In the genomic region with DNA sequence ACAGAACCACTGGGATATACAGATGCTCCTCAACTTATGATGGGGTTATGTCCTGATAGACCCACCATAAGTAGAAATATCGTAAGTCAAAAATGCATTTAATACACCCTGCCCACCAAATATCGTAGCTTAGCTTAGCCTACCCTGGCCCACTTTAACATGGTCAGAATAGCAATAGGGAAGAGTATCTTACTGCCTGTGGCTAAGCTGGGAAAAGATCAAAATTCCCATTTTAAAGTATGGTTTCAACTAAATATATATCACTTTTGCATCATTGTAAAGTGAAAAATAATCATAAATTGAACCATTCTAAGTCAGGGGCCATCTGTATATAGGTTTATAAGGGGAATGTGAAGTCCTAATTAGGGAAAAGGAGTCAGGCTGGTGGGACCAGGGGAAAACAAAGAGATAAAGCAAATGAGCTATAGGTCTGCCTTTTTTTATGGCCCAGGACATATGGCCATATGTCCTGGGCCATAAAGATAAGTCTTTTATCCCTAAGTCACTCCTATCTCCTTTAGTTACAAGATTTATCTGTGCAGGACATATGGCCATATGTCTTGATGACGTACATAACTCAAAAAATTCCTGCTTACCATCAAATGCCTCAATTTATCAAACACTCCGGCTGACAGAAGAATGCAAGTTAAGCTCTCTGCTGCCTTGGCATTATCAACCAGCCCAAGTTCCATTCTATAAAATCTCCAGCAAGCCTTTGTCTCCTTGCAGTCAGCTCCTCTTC, we compare ENCODE assay signal across 1 cellular context.
A peak's percentile ranks its signal among the peaks of the same experiment; 100 is the strongest.
TF ChIP-seq lines count a peak whose summit lies in the region.

No MANE protein-coding gene starts in this region.

TF ChIP-seq in K562, 482 proteins besides CTCF, POLR2A, EP300 and RAD21 (continued from another document and continues in another):
- TF ChIP-seq, protein P1, sequence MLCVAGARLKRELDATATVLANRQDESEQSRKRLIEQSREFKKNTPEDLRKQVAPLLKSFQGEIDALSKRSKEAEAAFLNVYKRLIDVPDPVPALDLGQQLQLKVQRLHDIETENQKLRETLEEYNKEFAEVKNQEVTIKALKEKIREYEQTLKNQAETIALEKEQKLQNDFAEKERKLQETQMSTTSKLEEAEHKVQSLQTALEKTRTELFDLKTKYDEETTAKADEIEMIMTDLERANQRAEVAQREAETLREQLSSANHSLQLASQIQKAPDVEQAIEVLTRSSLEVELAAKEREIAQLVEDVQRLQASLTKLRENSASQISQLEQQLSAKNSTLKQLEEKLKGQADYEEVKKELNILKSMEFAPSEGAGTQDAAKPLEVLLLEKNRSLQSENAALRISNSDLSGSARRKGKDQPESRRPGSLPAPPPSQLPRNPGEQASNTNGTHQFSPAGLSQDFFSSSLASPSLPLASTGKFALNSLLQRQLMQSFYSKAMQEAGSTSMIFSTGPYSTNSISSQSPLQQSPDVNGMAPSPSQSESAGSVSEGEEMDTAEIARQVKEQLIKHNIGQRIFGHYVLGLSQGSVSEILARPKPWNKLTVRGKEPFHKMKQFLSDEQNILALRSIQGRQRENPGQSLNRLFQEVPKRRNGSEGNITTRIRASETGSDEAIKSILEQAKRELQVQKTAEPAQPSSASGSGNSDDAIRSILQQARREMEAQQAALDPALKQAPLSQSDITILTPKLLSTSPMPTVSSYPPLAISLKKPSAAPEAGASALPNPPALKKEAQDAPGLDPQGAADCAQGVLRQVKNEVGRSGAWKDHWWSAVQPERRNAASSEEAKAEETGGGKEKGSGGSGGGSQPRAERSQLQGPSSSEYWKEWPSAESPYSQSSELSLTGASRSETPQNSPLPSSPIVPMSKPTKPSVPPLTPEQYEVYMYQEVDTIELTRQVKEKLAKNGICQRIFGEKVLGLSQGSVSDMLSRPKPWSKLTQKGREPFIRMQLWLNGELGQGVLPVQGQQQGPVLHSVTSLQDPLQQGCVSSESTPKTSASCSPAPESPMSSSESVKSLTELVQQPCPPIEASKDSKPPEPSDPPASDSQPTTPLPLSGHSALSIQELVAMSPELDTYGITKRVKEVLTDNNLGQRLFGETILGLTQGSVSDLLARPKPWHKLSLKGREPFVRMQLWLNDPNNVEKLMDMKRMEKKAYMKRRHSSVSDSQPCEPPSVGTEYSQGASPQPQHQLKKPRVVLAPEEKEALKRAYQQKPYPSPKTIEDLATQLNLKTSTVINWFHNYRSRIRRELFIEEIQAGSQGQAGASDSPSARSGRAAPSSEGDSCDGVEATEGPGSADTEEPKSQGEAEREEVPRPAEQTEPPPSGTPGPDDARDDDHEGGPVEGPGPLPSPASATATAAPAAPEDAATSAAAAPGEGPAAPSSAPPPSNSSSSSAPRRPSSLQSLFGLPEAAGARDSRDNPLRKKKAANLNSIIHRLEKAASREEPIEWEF (CRISPR knock-in tag; IDR thresholded peaks at IDR 0.05) = no peak
- TF ChIP-seq, protein P2, sequence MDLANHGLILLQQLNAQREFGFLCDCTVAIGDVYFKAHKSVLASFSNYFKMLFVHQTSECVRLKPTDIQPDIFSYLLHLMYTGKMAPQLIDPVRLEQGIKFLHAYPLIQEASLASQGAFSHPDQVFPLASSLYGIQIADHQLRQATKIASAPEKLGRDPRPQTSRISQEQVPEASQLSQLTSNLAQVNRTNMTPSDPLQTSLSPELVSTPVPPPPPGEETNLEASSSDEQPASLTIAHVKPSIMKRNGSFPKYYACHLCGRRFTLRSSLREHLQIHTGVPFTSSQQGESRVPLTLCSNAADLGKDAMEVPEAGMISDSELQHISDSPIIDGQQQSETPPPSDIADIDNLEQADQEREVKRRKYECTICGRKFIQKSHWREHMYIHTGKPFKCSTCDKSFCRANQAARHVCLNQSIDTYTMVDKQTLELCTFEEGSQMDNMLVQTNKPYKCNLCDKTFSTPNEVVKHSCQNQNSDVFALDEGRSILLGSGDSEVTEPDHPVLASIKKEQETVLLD (IDR thresholded peaks at IDR 0.05) = no peak; the same call in none of the 2 replicates
- no peak for TF ChIP-seq ZNF347 (CRISPR knock-in tag; IDR thresholded peaks at IDR 0.05; ENCODE audit: low read depth)
- 0 out of 2 replicates have a peak, but pooled peaks have one; percentile 40 for TF ChIP-seq ZNF561 (CRISPR knock-in tag; conservative IDR thresholded peaks at IDR 0.05)
- TF ChIP-seq BCL6 (CRISPR knock-in tag; IDR thresholded peaks at IDR 0.05) = peak; percentile 41; the same call in 1 of the 2 replicates
- no peak; the same call in 1 of the 2 replicates for TF ChIP-seq HSF4 (CRISPR knock-in tag; IDR thresholded peaks at IDR 0.05; ENCODE audit: borderline replicate concordance)
- TF ChIP-seq SETDB1 (IDR thresholded peaks at IDR 0.05; ENCODE audit: low read length) = no peak
- TF ChIP-seq CTBP1 (IDR thresholded peaks at IDR 0.05; ENCODE audit: borderline replicate concordance) = peak; percentile 85
- TF ChIP-seq COPS2 (conservative IDR thresholded peaks at IDR 0.05) = no peak
- TF ChIP-seq, protein P3, sequence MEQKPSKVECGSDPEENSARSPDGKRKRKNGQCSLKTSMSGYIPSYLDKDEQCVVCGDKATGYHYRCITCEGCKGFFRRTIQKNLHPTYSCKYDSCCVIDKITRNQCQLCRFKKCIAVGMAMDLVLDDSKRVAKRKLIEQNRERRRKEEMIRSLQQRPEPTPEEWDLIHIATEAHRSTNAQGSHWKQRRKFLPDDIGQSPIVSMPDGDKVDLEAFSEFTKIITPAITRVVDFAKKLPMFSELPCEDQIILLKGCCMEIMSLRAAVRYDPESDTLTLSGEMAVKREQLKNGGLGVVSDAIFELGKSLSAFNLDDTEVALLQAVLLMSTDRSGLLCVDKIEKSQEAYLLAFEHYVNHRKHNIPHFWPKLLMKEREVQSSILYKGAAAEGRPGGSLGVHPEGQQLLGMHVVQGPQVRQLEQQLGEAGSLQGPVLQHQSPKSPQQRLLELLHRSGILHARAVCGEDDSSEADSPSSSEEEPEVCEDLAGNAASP (IDR thresholded peaks at IDR 0.05) = no peak
- TF ChIP-seq GTF2E2 (tag; IDR thresholded peaks at IDR 0.05) = 0 out of 2 replicates have a peak, but pooled peaks have one; percentile 17
- no peak for TF ChIP-seq TCF7L2 (IDR thresholded peaks at IDR 0.05; ENCODE audit: low read depth, low read length)
- TF ChIP-seq ELF2 (CRISPR knock-in tag; IDR thresholded peaks at IDR 0.05) = no peak
- TF ChIP-seq, protein P4, sequence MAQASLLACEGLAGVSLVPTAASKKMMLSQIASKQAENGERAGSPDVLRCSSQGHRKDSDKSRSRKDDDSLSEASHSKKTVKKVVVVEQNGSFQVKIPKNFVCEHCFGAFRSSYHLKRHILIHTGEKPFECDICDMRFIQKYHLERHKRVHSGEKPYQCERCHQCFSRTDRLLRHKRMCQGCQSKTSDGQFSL (CRISPR knock-in tag; IDR thresholded peaks at IDR 0.05) = no peak
- TF ChIP-seq, protein P4 (tag; IDR thresholded peaks at IDR 0.05) = no peak; a peak in 1 of 4 replicates
- peak; percentile 66; the same call in 1 of the 2 replicates for TF ChIP-seq ZNF444 (CRISPR knock-in tag; IDR thresholded peaks at IDR 0.05)
- no peak for TF ChIP-seq KDM2B (CRISPR knock-in tag; IDR thresholded peaks at IDR 0.05)
- peak; percentile 98 for TF ChIP-seq STAT5A (IDR thresholded peaks at IDR 0.05; ENCODE audit: borderline replicate concordance, low read length)
- no peak for TF ChIP-seq CSDE1 (IDR thresholded peaks at IDR 0.05)
- TF ChIP-seq, protein P5, sequence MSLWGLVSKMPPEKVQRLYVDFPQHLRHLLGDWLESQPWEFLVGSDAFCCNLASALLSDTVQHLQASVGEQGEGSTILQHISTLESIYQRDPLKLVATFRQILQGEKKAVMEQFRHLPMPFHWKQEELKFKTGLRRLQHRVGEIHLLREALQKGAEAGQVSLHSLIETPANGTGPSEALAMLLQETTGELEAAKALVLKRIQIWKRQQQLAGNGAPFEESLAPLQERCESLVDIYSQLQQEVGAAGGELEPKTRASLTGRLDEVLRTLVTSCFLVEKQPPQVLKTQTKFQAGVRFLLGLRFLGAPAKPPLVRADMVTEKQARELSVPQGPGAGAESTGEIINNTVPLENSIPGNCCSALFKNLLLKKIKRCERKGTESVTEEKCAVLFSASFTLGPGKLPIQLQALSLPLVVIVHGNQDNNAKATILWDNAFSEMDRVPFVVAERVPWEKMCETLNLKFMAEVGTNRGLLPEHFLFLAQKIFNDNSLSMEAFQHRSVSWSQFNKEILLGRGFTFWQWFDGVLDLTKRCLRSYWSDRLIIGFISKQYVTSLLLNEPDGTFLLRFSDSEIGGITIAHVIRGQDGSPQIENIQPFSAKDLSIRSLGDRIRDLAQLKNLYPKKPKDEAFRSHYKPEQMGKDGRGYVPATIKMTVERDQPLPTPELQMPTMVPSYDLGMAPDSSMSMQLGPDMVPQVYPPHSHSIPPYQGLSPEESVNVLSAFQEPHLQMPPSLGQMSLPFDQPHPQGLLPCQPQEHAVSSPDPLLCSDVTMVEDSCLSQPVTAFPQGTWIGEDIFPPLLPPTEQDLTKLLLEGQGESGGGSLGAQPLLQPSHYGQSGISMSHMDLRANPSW (CRISPR knock-in tag; IDR thresholded peaks at IDR 0.05) = no peak
- no peak for TF ChIP-seq FOXA1 (IDR thresholded peaks at IDR 0.05; ENCODE audit: borderline replicate concordance)
- no peak for TF ChIP-seq POU5F1 (IDR thresholded peaks at IDR 0.05; ENCODE audit: borderline replicate concordance, low read depth, low read length, partially characterized antibody)
- peak; percentile 97 for TF ChIP-seq KHSRP (IDR thresholded peaks at IDR 0.05)
- TF ChIP-seq HIVEP1 (CRISPR knock-in tag; IDR thresholded peaks at IDR 0.05) = 0 out of 2 replicates have a peak, but pooled peaks have one; percentile 51
- TF ChIP-seq PTBP1 (IDR thresholded peaks at IDR 0.05; ENCODE audit: low read depth, low read length) = no peak
- TF ChIP-seq ZBTB7A (IDR thresholded peaks at IDR 0.05; ENCODE audit: borderline replicate concordance, control insufficient read depth, low read depth, low read length) = no peak
- TF ChIP-seq DNMT1 (IDR thresholded peaks at IDR 0.05) = no peak
- no peak for TF ChIP-seq ZNF23 (CRISPR knock-in tag; IDR thresholded peaks at IDR 0.05)
- peak; percentile 99 for TF ChIP-seq ZNF175 (CRISPR knock-in tag; IDR thresholded peaks at IDR 0.05; ENCODE audit: low read depth)
- TF ChIP-seq IRF2 (CRISPR knock-in tag; IDR thresholded peaks at IDR 0.05) = no peak
- TF ChIP-seq YY1 (IDR thresholded peaks at IDR 0.05; ENCODE audit: borderline replicate concordance in 1 of 3, control insufficient read depth in 1 of 3, extremely low read depth in 1 of 3, insufficient read depth in 3 of 3, insufficient read length in 1 of 3, insufficient replicate concordance in 2 of 3, low read depth in 1 of 3, low read length in 2 of 3) = no peak
- no peak for TF ChIP-seq HNRNPK (IDR thresholded peaks at IDR 0.05; ENCODE audit: low read depth, low read length, poor library complexity, severe bottlenecking)
- peak; percentile 100 for TF ChIP-seq SMARCA4 (IDR thresholded peaks at IDR 0.05)
- no peak for TF ChIP-seq NR2C2 (CRISPR knock-in tag; IDR thresholded peaks at IDR 0.05)
- peak; percentile 32 for TF ChIP-seq NR2C2 (tag; IDR thresholded peaks at IDR 0.05)
- peak; percentile 93 for TF ChIP-seq MTA3 (IDR thresholded peaks at IDR 0.05; ENCODE audit: borderline replicate concordance)
- TF ChIP-seq, protein P6, sequence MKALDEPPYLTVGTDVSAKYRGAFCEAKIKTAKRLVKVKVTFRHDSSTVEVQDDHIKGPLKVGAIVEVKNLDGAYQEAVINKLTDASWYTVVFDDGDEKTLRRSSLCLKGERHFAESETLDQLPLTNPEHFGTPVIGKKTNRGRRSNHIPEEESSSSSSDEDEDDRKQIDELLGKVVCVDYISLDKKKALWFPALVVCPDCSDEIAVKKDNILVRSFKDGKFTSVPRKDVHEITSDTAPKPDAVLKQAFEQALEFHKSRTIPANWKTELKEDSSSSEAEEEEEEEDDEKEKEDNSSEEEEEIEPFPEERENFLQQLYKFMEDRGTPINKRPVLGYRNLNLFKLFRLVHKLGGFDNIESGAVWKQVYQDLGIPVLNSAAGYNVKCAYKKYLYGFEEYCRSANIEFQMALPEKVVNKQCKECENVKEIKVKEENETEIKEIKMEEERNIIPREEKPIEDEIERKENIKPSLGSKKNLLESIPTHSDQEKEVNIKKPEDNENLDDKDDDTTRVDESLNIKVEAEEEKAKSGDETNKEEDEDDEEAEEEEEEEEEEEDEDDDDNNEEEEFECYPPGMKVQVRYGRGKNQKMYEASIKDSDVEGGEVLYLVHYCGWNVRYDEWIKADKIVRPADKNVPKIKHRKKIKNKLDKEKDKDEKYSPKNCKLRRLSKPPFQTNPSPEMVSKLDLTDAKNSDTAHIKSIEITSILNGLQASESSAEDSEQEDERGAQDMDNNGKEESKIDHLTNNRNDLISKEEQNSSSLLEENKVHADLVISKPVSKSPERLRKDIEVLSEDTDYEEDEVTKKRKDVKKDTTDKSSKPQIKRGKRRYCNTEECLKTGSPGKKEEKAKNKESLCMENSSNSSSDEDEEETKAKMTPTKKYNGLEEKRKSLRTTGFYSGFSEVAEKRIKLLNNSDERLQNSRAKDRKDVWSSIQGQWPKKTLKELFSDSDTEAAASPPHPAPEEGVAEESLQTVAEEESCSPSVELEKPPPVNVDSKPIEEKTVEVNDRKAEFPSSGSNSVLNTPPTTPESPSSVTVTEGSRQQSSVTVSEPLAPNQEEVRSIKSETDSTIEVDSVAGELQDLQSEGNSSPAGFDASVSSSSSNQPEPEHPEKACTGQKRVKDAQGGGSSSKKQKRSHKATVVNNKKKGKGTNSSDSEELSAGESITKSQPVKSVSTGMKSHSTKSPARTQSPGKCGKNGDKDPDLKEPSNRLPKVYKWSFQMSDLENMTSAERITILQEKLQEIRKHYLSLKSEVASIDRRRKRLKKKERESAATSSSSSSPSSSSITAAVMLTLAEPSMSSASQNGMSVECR (CRISPR knock-in tag; IDR thresholded peaks at IDR 0.05) = no peak
- 0 out of 2 replicates have a peak, but pooled peaks have one; percentile 2 for TF ChIP-seq ZFP1 (CRISPR knock-in tag; IDR thresholded peaks at IDR 0.05)
- TF ChIP-seq LCOR (CRISPR knock-in tag; IDR thresholded peaks at IDR 0.05) = no peak
- TF ChIP-seq ZNF431 (CRISPR knock-in tag; IDR thresholded peaks at IDR 0.05) = no peak
- peak; percentile 97 for TF ChIP-seq NCOA1 (IDR thresholded peaks at IDR 0.05; ENCODE audit: low read depth)
